In the genomic region with DNA sequence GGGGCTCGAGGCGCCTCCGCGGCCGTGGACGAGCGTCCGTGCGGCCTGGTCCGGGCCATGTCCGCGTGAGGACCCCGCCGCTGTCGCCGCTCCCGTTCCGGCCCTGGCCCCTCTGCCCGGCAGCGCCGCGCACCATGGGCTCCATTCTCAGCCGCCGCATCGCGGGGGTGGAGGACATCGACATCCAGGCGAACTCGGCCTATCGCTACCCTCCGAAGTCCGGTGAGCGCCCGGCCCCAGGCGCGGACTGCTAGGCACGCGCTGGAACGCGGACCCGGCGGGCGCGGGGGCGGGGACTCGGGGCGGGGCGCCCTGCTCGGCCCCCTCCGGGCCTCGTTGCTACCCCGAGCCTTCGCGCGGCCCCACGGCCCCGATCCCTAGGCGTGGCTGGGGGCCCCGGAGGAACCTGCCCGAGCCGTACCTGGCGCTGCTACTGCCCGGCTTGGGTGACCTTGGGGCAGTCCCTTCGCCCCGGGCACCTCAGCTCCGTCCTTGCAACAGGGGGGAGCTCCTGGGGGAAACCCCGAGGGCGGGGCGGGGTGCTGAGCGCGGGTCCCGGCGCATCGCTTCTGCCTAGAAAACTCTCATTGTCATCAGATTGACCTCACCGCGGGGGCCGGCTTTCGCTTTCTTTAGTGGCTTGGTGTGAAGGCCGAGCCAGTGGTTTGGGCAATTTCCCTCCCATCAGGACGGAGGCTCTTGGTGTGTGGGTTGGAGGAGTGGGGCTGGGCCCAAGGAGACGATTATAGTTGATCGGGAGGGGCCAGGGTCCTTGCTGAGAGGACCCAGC, we compare ENCODE assay signal across 8 cellular contexts. TPM values are rescaled to one million over a fixed set of nuclear protein-coding genes. Genes with fewer than 3 reads are reported as not detected.
DNase-seq lines count a peak whose midpoint lies in the region; ATAC-seq and TF ChIP-seq lines count a peak whose summit lies in the region.

No MANE protein-coding gene starts in this region.

- no peak for DNase-seq in LNCaP clone FGC (ENCODE audit: low read depth)
- peak; percentile 72 for DNase-seq in activated CD4-positive, alpha-beta T cell treated with anti-CD3 and anti-CD28 coated beads, Interleukin-2, amount 10 ng/mL, durations not matched to agents 7 days and 5 days
- peak in 8 of 10 donors; percentile 23 to 67 (median 57) for DNase-seq in dorsolateral prefrontal cortex
- DNase-seq in lung microvascular endothelial cell (ENCODE audit: low read depth in 2 of 2), result peak; percentile 78 to 79
- DNase-seq in stimulated activated CD8-positive, alpha-beta memory T cell treated with anti-CD3 and anti-CD28 coated beads, Interleukin-12 subunit alpha, Interleukin-12 subunit beta, amount 100 ng/mL, for 24 hours (ENCODE audit: extremely low read depth), result peak; percentile 57
- DNase-seq in HuH-7 (ENCODE audit: low spot score), result no peak

- H3K4me1 Mint-ChIP-seq in activated CD4-positive, alpha-beta T cell treated with anti-CD3 and anti-CD28 coated beads, Interleukin-2, amount 10 ng/mL, durations not matched to agents 7 days and 5 days, result peaks cover 36% of the 10 kb centered on the region

- peak overlapping the region; percentile 68 to 99 (median 94) for H3K27ac ChIP-seq in dorsolateral prefrontal cortex

- CTCF ChIA-PET in activated CD4-positive, alpha-beta T cell treated with anti-CD3 and anti-CD28 coated beads, Interleukin-2, amount 10 ng/mL, durations not matched to agents 7 days and 5 days (lab: Charles Lee), result interaction anchor here (0.6 to 2.5 kb wide), 29 partner anchors 8 to 331 kb away, joined by 3 to 40 read pairs (median 4); a partner anchor contains a TSS

- H3K27me3 ChIP-seq in dorsolateral prefrontal cortex, result no peaks in the 10 kb centered on the region

- peak; percentile 56 for ATAC-seq in GM21825 (IDR thresholded peaks at IDR 0.05; ENCODE audit: unreplicated experiment)

- no peaks in the 10 kb centered on the region for H3K9me3 Mint-ChIP-seq in activated CD4-positive, alpha-beta T cell treated with anti-CD3 and anti-CD28 coated beads, Interleukin-2, amount 10 ng/mL, durations not matched to agents 7 days and 5 days

- TF ChIP-seq CTCF in LNCaP clone FGC (IDR thresholded peaks at IDR 0.05; ENCODE audit: control insufficient read depth, extremely low read depth, insufficient read depth), result no peak
- TF ChIP-seq CTCF in dorsolateral prefrontal cortex (IDR thresholded peaks at IDR 0.05 in 54 of 56, conservative IDR thresholded peaks at IDR 0.05 in 2 of 56; ENCODE audit: low read depth in 1 of 56, partially characterized antibody in 56 of 56), result no peak

- POLR2A ChIA-PET in activated CD4-positive, alpha-beta T cell treated with anti-CD3 and anti-CD28 coated beads, Interleukin-2, amount 10 ng/mL, durations not matched to agents 7 days and 5 days (lab: Charles Lee), result interaction anchor here (1.2 kb wide), 1 partner anchor 118 kb away, joined by 3 read pairs; no protein-coding TSS in a partner anchor

- peak overlapping the region; percentile 92 for H3K27ac Mint-ChIP-seq in activated CD4-positive, alpha-beta T cell treated with anti-CD3 and anti-CD28 coated beads, Interleukin-2, amount 10 ng/mL, durations not matched to agents 7 days and 5 days

- H3K4me3 Mint-ChIP-seq in activated CD4-positive, alpha-beta T cell treated with anti-CD3 and anti-CD28 coated beads, Interleukin-2, amount 10 ng/mL, durations not matched to agents 7 days and 5 days, result peak overlapping the region; percentile 90

- peak overlapping the region; percentile 74 for H3K4me3 ChIP-seq in GM08714 (ENCODE audit: low read length)
- H3K4me3 ChIP-seq in LNCaP clone FGC (ENCODE audit: low read depth, low read length), result peak overlapping the region; percentile 95
- peak overlapping the region; percentile 60 to 100 (median 96) for H3K4me3 ChIP-seq in dorsolateral prefrontal cortex

- intact Hi-C loops in dorsolateral prefrontal cortex (cut with DNase I), result loop anchor here (1.0 to 5.0 kb wide), 3 partner anchors 9 to 67 kb away; a partner anchor contains a TSS

- H3K27me3 Mint-ChIP-seq in activated CD4-positive, alpha-beta T cell treated with anti-CD3 and anti-CD28 coated beads, Interleukin-2, amount 10 ng/mL, durations not matched to agents 7 days and 5 days, result no peaks in the 10 kb centered on the region

- H3K36me3 Mint-ChIP-seq in activated CD4-positive, alpha-beta T cell treated with anti-CD3 and anti-CD28 coated beads, Interleukin-2, amount 10 ng/mL, durations not matched to agents 7 days and 5 days (ENCODE audit: low read depth), result peaks cover 20% of the 10 kb centered on the region

RNA-seq across cellular contexts. Expression of a gene that starts 0.4 kb away (rescaled TPM):
- total RNA-seq in activated CD4-positive, alpha-beta T cell treated with anti-CD3 and anti-CD28 coated beads, Interleukin-2, amount 10 ng/mL, durations not matched to agents 7 days and 5 days, result 10 to 100 TPM; 74.4 to 79.5 TPM
- total RNA-seq in dorsolateral prefrontal cortex (100 to 1,000 TPM in 117 of 120 experiments, 10 to 100 TPM in 3; 92.0 to 167 (median 124) TPM), lung microvascular endothelial cell (15.7 and 18.3 TPM in 2 replicates)

RNA-seq across cellular contexts. Expression of a gene that starts 10.3 kb away (rescaled TPM):
- 10 to 100 TPM; 21.5 to 22.2 TPM for total RNA-seq in activated CD4-positive, alpha-beta T cell treated with anti-CD3 and anti-CD28 coated beads, Interleukin-2, amount 10 ng/mL, durations not matched to agents 7 days and 5 days
- 10 to 100 TPM; 31.3 to 75.7 (median 43.5) TPM for total RNA-seq in dorsolateral prefrontal cortex
- total RNA-seq in lung microvascular endothelial cell, result 3.9 and 4.4 TPM in 2 replicates

Comparison
In these comparisons a context has a peak if more than half of its experiments do, and no peak if none do; other contexts are left out.
1. DNase-seq: peak in activated CD4-positive, alpha-beta T cell treated with anti-CD3 and anti-CD28 coated beads, Interleukin-2, amount 10 ng/mL, durations not matched to agents 7 days and 5 days (single experiment), dorsolateral prefrontal cortex (8 of 10), lung microvascular endothelial cell (2 of 2) and stimulated activated CD8-positive, alpha-beta memory T cell treated with anti-CD3 and anti-CD28 coated beads, Interleukin-12 subunit alpha, Interleukin-12 subunit beta, amount 100 ng/mL, for 24 hours (single experiment); none in LNCaP clone FGC (single experiment) and HuH-7 (single experiment).
2. Peak in every context shown above with its lines, with median percentiles within 50 percentile points of each other: H3K4me3 ChIP-seq.